8 cellular contexts compared by ENCODE assay signal in the genomic region with DNA sequence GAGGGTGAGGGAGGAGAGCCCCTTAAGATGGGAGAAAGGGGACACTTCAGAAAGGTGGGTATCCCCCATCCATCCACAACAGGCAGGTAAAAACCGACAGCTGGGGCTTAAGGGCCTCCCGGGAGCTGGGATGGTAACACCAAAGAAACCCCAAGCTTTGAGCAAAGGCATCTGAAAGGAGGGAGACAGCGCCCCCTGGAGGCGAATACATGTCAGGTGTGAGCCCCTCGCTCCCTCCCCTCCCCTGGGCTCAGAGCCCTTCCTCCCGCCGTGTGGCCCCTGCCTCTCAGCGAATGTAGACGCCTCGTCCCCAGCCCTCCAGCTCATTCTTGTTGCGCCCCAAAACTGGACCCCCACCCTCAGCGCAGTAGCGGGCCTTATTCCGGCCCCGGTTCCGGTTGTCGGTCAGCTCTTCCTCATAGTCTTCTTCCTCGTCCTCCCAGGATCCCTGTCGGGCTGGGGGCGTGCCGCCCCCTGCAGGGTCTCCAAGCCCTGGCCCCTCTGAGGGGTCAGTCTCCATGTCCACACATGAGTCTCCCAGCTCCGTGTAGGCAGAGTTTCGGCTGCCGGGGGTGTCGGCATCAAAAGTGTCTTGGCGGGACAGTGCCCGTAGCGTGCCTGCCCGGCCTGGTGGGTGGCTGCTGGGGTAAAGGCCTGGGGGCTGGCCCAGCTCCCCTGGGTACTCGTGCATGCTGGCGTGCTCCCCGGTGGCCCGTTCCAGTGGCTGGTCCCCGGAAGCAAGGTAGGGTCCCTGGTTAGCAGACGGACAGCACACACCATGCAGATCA. TPM values are rescaled to one million over a fixed set of nuclear protein-coding genes. Genes with fewer than 3 reads are reported as not detected.
DNase-seq lines count a peak whose midpoint lies in the region; ATAC-seq and TF ChIP-seq lines count a peak whose summit lies in the region.

No MANE protein-coding gene starts in this region.

- H3K36me3 Mint-ChIP-seq in activated CD4-positive, alpha-beta memory T cell treated with anti-CD3 and anti-CD28 coated beads for 36 hours, result peaks cover 9% of the 10 kb centered on the region
- H3K36me3 Mint-ChIP-seq in mesothelial cell of epicardium, result peaks cover 17% of the 10 kb centered on the region

- no peaks in the 10 kb centered on the region for H3K27me3 Mint-ChIP-seq in activated CD4-positive, alpha-beta memory T cell treated with anti-CD3 and anti-CD28 coated beads for 36 hours
- no peaks in the 10 kb centered on the region for H3K27me3 Mint-ChIP-seq in mesothelial cell of epicardium (ENCODE audit: low read depth)

- no peak for ATAC-seq in HG03025 (IDR thresholded peaks at IDR 0.05; ENCODE audit: low FRiP score, unreplicated experiment)

- in situ Hi-C loops in GM13977 (cut with MboI; ENCODE audit: low pct_unique_long_range_greater_than_20kb, low sequenced_read_pairs, unreplicated experiment), result no loop called here

- H3K4me3 Mint-ChIP-seq in activated CD4-positive, alpha-beta memory T cell treated with anti-CD3 and anti-CD28 coated beads for 36 hours, result no peak overlapping the region
- no peak overlapping the region for H3K4me3 Mint-ChIP-seq in mesothelial cell of epicardium

- intact Hi-C loops in activated CD4-positive, alpha-beta memory T cell treated with anti-CD3 and anti-CD28 coated beads for 36 hours (cut with micrococcal nuclease), result loop anchor here (1.0 kb wide), 1 partner anchor 192 kb away; no protein-coding TSS in a partner anchor

- CTCF ChIA-PET in activated CD4-positive, alpha-beta memory T cell treated with anti-CD3 and anti-CD28 coated beads for 36 hours (lab: Charles Lee), result interaction anchor here (0.6 to 5.6 kb wide), 38 partner anchors 9 to 469 kb away, joined by 3 to 107 read pairs (median 4); a partner anchor contains a TSS

- POLR2A ChIA-PET in activated CD4-positive, alpha-beta memory T cell treated with anti-CD3 and anti-CD28 coated beads for 36 hours (lab: Charles Lee), result no interaction called here

- no peaks in the 10 kb centered on the region for H3K4me1 Mint-ChIP-seq in activated CD4-positive, alpha-beta memory T cell treated with anti-CD3 and anti-CD28 coated beads for 36 hours (ENCODE audit: low read depth)
- no peaks in the 10 kb centered on the region for H3K4me1 Mint-ChIP-seq in mesothelial cell of epicardium

- DNase-seq in 8988T (peak; percentile 76), GM13977 (ENCODE audit: low spot score) (peak; percentile 90), NCI-H524 treated with DMSO at 0.1 percent for 48 hours (lab: John Stamatoyannopoulos, UW) (peak; percentile 57), mesothelial cell of epicardium (ENCODE audit: low spot score in 2 of 2, unreplicated experiment in 2 of 2) (peak; percentile 73 to 83)
- DNase-seq in activated CD4-positive, alpha-beta memory T cell treated with anti-CD3 and anti-CD28 coated beads for 36 hours, result peak; percentile 80
- DNase-seq in effector CD4-positive, alpha-beta T cell, result peak; percentile 77
- DNase-seq in stimulated activated CD8-positive, alpha-beta memory T cell treated with anti-CD3 and anti-CD28 coated beads, Interleukin-7, amount 100 ng/mL, for 24 hours (ENCODE audit: low read depth), result peak; percentile 63

- H3K9me3 Mint-ChIP-seq in activated CD4-positive, alpha-beta memory T cell treated with anti-CD3 and anti-CD28 coated beads for 36 hours, result no peaks in the 10 kb centered on the region
- no peaks in the 10 kb centered on the region for H3K9me3 Mint-ChIP-seq in mesothelial cell of epicardium

- no peak overlapping the region for H3K27ac Mint-ChIP-seq in activated CD4-positive, alpha-beta memory T cell treated with anti-CD3 and anti-CD28 coated beads for 36 hours
- H3K27ac Mint-ChIP-seq in mesothelial cell of epicardium, result no peak overlapping the region

- TF ChIP-seq CTCF in GM13977 (IDR thresholded peaks at IDR 0.05; ENCODE audit: extremely low read depth, insufficient read depth, missing control alignments), result peak; percentile 83
- peak; percentile 95 for TF ChIP-seq CTCF in mesothelial cell of epicardium (IDR thresholded peaks at IDR 0.05; ENCODE audit: unreplicated experiment)

RNA-seq across cellular contexts. Expression of a gene that starts 9.1 kb away (rescaled TPM):
- total RNA-seq in activated CD4-positive, alpha-beta memory T cell treated with anti-CD3 and anti-CD28 coated beads for 36 hours, result not detected
- 0.40 TPM in 1 of 3 replicates, not detected in the others for total RNA-seq in mesothelial cell of epicardium

RNA-seq across cellular contexts. Expression of a gene that starts 22.4 kb away (rescaled TPM):
- total RNA-seq in activated CD4-positive, alpha-beta memory T cell treated with anti-CD3 and anti-CD28 coated beads for 36 hours, result 10 to 100 TPM; 13.6 to 14.1 TPM
- total RNA-seq in mesothelial cell of epicardium, result 19.2 to 21.6 TPM (median 19.3 TPM) in 3 replicates

RNA-seq across cellular contexts. Expression of a gene that starts 23.7 kb away (rescaled TPM):
- total RNA-seq in activated CD4-positive, alpha-beta memory T cell treated with anti-CD3 and anti-CD28 coated beads for 36 hours, result 1 to 10 TPM; 1.2 to 2.2 TPM
- total RNA-seq in mesothelial cell of epicardium, result 15.4 to 18.6 TPM (median 17.0 TPM) in 3 replicates

RNA-seq across cellular contexts. Expression of a gene that starts 25.0 kb away (rescaled TPM):
- total RNA-seq in activated CD4-positive, alpha-beta memory T cell treated with anti-CD3 and anti-CD28 coated beads for 36 hours, result 1,000 to 10,000 TPM; 2,624 to 2,689 TPM
- 1,422 to 1,472 TPM (median 1,468 TPM) in 3 replicates for total RNA-seq in mesothelial cell of epicardium

RNA-seq across cellular contexts. Expression of a gene that starts 50.6 kb away (rescaled TPM):
- total RNA-seq in activated CD4-positive, alpha-beta memory T cell treated with anti-CD3 and anti-CD28 coated beads for 36 hours, result not detected
- 0.63 to 0.86 TPM (median 0.77 TPM) in 3 replicates for total RNA-seq in mesothelial cell of epicardium
